ENCODE assay signal across 8 cellular contexts in the genomic region with DNA sequence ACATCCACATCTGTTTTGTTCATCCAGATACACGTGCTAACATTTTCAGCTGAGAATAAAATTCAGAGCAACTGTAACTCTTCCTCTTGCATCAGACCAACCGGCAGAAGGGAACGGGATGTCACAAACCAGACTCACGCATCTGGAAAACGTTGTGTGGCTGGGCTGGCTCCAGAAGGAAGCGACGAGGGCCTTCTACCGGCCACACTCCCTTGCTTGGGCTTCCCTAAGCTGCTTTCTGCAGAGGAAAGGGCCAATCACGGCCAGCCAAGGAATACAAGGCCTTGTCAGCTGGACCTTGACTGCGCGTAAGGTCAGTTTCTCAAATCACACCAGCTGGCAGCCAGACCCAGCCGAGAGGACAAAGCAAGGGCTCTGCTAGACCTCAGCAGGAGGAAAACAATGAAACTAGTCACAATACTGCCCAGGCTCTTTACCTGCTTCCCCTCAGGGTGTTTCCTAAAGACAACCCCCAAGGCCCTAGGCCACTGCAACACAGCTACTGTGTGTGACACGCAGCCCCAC.
DNase-seq lines count a peak whose midpoint lies in the region; ATAC-seq and TF ChIP-seq lines count a peak whose summit lies in the region.

No MANE protein-coding gene starts in this region.

- H3K9me2 ChIP-seq in GM23338 (ENCODE audit: insufficient read depth) = no peaks in the 10 kb centered on the region

- intact Hi-C loops in cardiac septum (cut with DNase I) = loop anchor here (5.0 kb wide), 2 partner anchors 46 to 116 kb away; partner anchors contain the start of gene SERINC5
- intact Hi-C loops in psoas muscle (cut with DNase I) = loop anchor here (2.0 to 10.0 kb wide), 3 partner anchors 54 to 116 kb away; partner anchors contain the start of gene SERINC5 (in 2 of the 2)

- ATAC-seq in GM23338 (peak; percentile 87), psoas muscle (peak; percentile 92 to 97 (median 94)), GM18909 (IDR thresholded peaks at IDR 0.05; ENCODE audit: poor library complexity, unreplicated experiment) (no peak), HG02588 (IDR thresholded peaks at IDR 0.05; ENCODE audit: unreplicated experiment) (no peak)
- no peak for ATAC-seq in activated CD8-positive, alpha-beta memory T cell treated with anti-CD3 and anti-CD28 coated beads, Interleukin-2, amount 10 ng/mL, durations not matched to agents 7 days and 5 days

- no peaks in the 10 kb centered on the region for H4K20me1 ChIP-seq in GM23338 (replicated peaks; ENCODE audit: insufficient read depth)

- DNase-seq in GM23338 (ENCODE audit: low spot score) = peak; percentile 82
- DNase-seq in activated CD8-positive, alpha-beta memory T cell treated with anti-CD3 and anti-CD28 coated beads, Interleukin-2, amount 10 ng/mL, durations not matched to agents 7 days and 5 days = no peak
- DNase-seq in cardiac septum (ENCODE audit: low spot score) = peak; percentile 87
- DNase-seq in psoas muscle = peak; percentile 85 to 94
- no peak for DNase-seq in amniotic stem cell (lab: John Stamatoyannopoulos, UW)
- no peak for DNase-seq in HUDEP-2 (lab: John Stamatoyannopoulos, UW; ENCODE audit: unreplicated experiment in 76 of 76)

- H3K79me2 ChIP-seq in GM23338 (replicated peaks; ENCODE audit: insufficient read depth) = no peaks in the 10 kb centered on the region

- CTCF ChIA-PET in activated CD8-positive, alpha-beta memory T cell treated with anti-CD3 and anti-CD28 coated beads, Interleukin-2, amount 10 ng/mL, durations not matched to agents 7 days and 5 days (lab: Charles Lee) = interaction anchor here (0.8 to 2.8 kb wide), 3 partner anchors 11 to 116 kb away, joined by 3 to 7 read pairs (median 3); no protein-coding TSS in a partner anchor

- H3K4me3 Mint-ChIP-seq in GM23338 = peak overlapping the region; percentile 36; the same call in 2 of the 3 replicates
- no peak overlapping the region for H3K4me3 Mint-ChIP-seq in activated CD8-positive, alpha-beta memory T cell treated with anti-CD3 and anti-CD28 coated beads, Interleukin-2, amount 10 ng/mL, durations not matched to agents 7 days and 5 days

- H3K36me3 Mint-ChIP-seq in GM23338 (ENCODE audit: low read depth) = peaks cover 44% of the 10 kb centered on the region
- peaks cover 36% of the 10 kb centered on the region for H3K36me3 Mint-ChIP-seq in activated CD8-positive, alpha-beta memory T cell treated with anti-CD3 and anti-CD28 coated beads, Interleukin-2, amount 10 ng/mL, durations not matched to agents 7 days and 5 days

- no peak overlapping the region for H2AFZ ChIP-seq in GM23338

- H3K27me3 Mint-ChIP-seq in GM23338 (ENCODE audit: insufficient read depth, low read depth, poor library complexity) = peaks cover 8% of the 10 kb centered on the region
- no peaks in the 10 kb centered on the region for H3K27me3 Mint-ChIP-seq in activated CD8-positive, alpha-beta memory T cell treated with anti-CD3 and anti-CD28 coated beads, Interleukin-2, amount 10 ng/mL, durations not matched to agents 7 days and 5 days

- H3K9me3 ChIP-seq in psoas muscle = no peaks in the 10 kb centered on the region

- H3F3A ChIP-seq in GM23338 (replicated peaks; ENCODE audit: low read depth) = peaks cover 35% of the 10 kb centered on the region

- no peaks in the 10 kb centered on the region for H3K27me3 ChIP-seq in GM23338 (ENCODE audit: insufficient read depth)
- no peaks in the 10 kb centered on the region for H3K27me3 ChIP-seq in psoas muscle (ENCODE audit: insufficient read depth in 3 of 3, low read length in 2 of 3)

- peak overlapping the region; percentile 37 for H3K4me2 ChIP-seq in GM23338

- 7 to 14% (median 9%) methylated on average over 13 of the region's 13 CpGs for WGBS in psoas muscle, 3 donors

- H3K27ac ChIP-seq in GM23338 (ENCODE audit: low read depth) = peak overlapping the region; percentile 96
- H3K27ac ChIP-seq in psoas muscle = peak overlapping the region; percentile 80

- no peaks in the 10 kb centered on the region; the same call in 2 of the 3 replicates for H3K9me3 Mint-ChIP-seq in GM23338
- no peaks in the 10 kb centered on the region for H3K9me3 Mint-ChIP-seq in activated CD8-positive, alpha-beta memory T cell treated with anti-CD3 and anti-CD28 coated beads, Interleukin-2, amount 10 ng/mL, durations not matched to agents 7 days and 5 days (ENCODE audit: low read depth)

- peak overlapping the region; percentile 97 for H3K27ac Mint-ChIP-seq in GM23338
- H3K27ac Mint-ChIP-seq in activated CD8-positive, alpha-beta memory T cell treated with anti-CD3 and anti-CD28 coated beads, Interleukin-2, amount 10 ng/mL, durations not matched to agents 7 days and 5 days = peak overlapping the region; percentile 66

- H3K4me1 Mint-ChIP-seq in GM23338 = peaks cover 73% of the 10 kb centered on the region
- peaks cover 54% of the 10 kb centered on the region for H3K4me1 Mint-ChIP-seq in activated CD8-positive, alpha-beta memory T cell treated with anti-CD3 and anti-CD28 coated beads, Interleukin-2, amount 10 ng/mL, durations not matched to agents 7 days and 5 days

- H3K36me3 ChIP-seq in GM23338 (ENCODE audit: insufficient read depth) = peaks cover 16% of the 10 kb centered on the region; the same call in 1 of the 2 replicates
- H3K36me3 ChIP-seq in psoas muscle (ENCODE audit: insufficient read depth in 1 of 2, low read depth in 1 of 2) = peaks cover 0 to 9% of the 10 kb centered on the region in 2 donors

- H3K4me1 ChIP-seq in GM23338 (ENCODE audit: insufficient read depth) (peaks cover 57% of the 10 kb centered on the region), psoas muscle (peaks cover 24% of the 10 kb centered on the region)

- H3K4me3 ChIP-seq in GM23338 (peak overlapping the region; percentile 4; the same call in 1 of the 2 replicates), psoas muscle (no peak overlapping the region)

- TF ChIP-seq CTCF in GM23338 (conservative IDR thresholded peaks at IDR 0.05; ENCODE audit: low read depth in 2 of 2) (peak in 1 of 2 experiments; percentile 14; a peak in 2 of 4 replicates), psoas muscle (IDR thresholded peaks at IDR 0.05) (no peak)

TF ChIP-seq in GM23338, 12 proteins besides CTCF, POLR2A, EP300 and RAD21 (continues in another document):
- peak; percentile 46; the same call in 1 of the 2 replicates for TF ChIP-seq POLR2AphosphoS5 (IDR thresholded peaks at IDR 0.05; ENCODE audit: low read depth)
- TF ChIP-seq ZNF114 (CRISPR knock-in tag; IDR thresholded peaks at IDR 0.05) = no peak
- TF ChIP-seq REST (IDR thresholded peaks at IDR 0.05; ENCODE audit: unreplicated experiment) = no peak

Comparison
In these comparisons a context has a peak if more than half of its experiments do, and no peak if none do; other contexts are left out.
1. ATAC-seq: peak in GM23338 (single experiment) and psoas muscle (4 of 4); none in activated CD8-positive, alpha-beta memory T cell treated with anti-CD3 and anti-CD28 coated beads, Interleukin-2, amount 10 ng/mL, durations not matched to agents 7 days and 5 days (single experiment), GM18909 (single experiment) and HG02588 (single experiment).
2. DNase-seq: peak in GM23338 (single experiment), cardiac septum (single experiment) and psoas muscle (2 of 2); none in activated CD8-positive, alpha-beta memory T cell treated with anti-CD3 and anti-CD28 coated beads, Interleukin-2, amount 10 ng/mL, durations not matched to agents 7 days and 5 days (single experiment), amniotic stem cell (single experiment) and HUDEP-2 (0 of 76).